Comparison of ENCODE assay signal across 25 cellular contexts in genomic region chr10:95547791-95548435, GRCh38. TPM values are rescaled to one million over a fixed set of nuclear protein-coding genes. Genes with fewer than 3 reads are reported as not detected.
DNase-seq lines count a peak whose midpoint lies in the region; ATAC-seq, FAIRE-seq and TF ChIP-seq lines count a peak whose summit lies in the region.
"Had no signal": no experiment of that assay in that cellular context is flagged by ENCODE, and none has a peak within 500 bp of the region (broad histone marks: within the 10 kb centered on the region; RNA-seq: fewer than 3 reads in every experiment).

No MANE protein-coding gene starts in this region.

- no peaks in the 10 kb centered on the region for H3K36me3 Mint-ChIP-seq in CD8-positive, alpha-beta T cell
- H3K36me3 Mint-ChIP-seq: CD4-positive, alpha-beta memory T cell had no signal

- H3K4me3 Mint-ChIP-seq in CD8-positive, alpha-beta T cell = no peak overlapping the region
- H3K4me3 Mint-ChIP-seq: CD4-positive, alpha-beta memory T cell had no signal

- no peak overlapping the region for H3K27ac Mint-ChIP-seq in CD8-positive, alpha-beta T cell
- H3K27ac Mint-ChIP-seq: CD4-positive, alpha-beta memory T cell had no signal

- H3K27me3 ChIP-seq in heart left ventricle (no peaks in the 10 kb centered on the region), H1 (replicated peaks in 1 of 4; ENCODE audit: control insufficient read depth in 3 of 4, extremely low read depth in 1 of 4, insufficient read depth in 3 of 4, low read length in 3 of 4) (no peaks in the 10 kb centered on the region), muscle layer of colon (ENCODE audit: control insufficient read depth in 1 of 2, insufficient read depth in 2 of 2, low read length in 2 of 2) (no peaks in the 10 kb centered on the region), tibial artery (no peaks in the 10 kb centered on the region)
- H3K27me3 ChIP-seq in CD8-positive, alpha-beta T cell (ENCODE audit: insufficient read depth, low read length) = no peaks in the 10 kb centered on the region
- H3K27me3 ChIP-seq: BLaER1 treated with 17β-estradiol and CSF1 and Interleukin-3, amounts not matched to agents 10 nM and 100 nM had no signal

- H3K18ac ChIP-seq in H1 (ENCODE audit: extremely low read depth, low read length) = peak overlapping the region; percentile 81

- POLR2A ChIA-PET in H1 (lab: Charles Lee; ENCODE audit: partially characterized antibody) = interaction anchor here (1.0 kb wide), 1 partner anchor 39 kb away, joined by 3 read pairs; no protein-coding TSS in a partner anchor
- POLR2A ChIA-PET in CD8-positive, alpha-beta T cell (lab: Charles Lee) = no interaction called here

- peak overlapping the region in 9 of 12 donors; percentile 13 to 91 (median 53) for H3K27ac ChIP-seq in heart left ventricle
- H3K27ac ChIP-seq in H1 (ENCODE audit: low read depth, low read length) = no peak overlapping the region
- H3K27ac ChIP-seq in muscle layer of colon (ENCODE audit: low read depth, low read length) = peak overlapping the region; percentile 70
- peak overlapping the region; percentile 88 to 89 for H3K27ac ChIP-seq in tibial artery
- no peak overlapping the region for H3K27ac ChIP-seq in CD8-positive, alpha-beta T cell (ENCODE audit: low read depth, low read length)
- H3K27ac ChIP-seq: 22Rv1; BLaER1 treated with 17β-estradiol and CSF1 and Interleukin-3, amounts not matched to agents 10 nM and 100 nM; GM23248 had no signal

- no peak overlapping the region for H3K4me3 ChIP-seq in heart left ventricle
- H3K4me3 ChIP-seq in H1 (ENCODE audit: extremely low read depth in 1 of 4, insufficient read depth in 2 of 4, low read depth in 3 of 4, low read length in 4 of 4) = no peak overlapping the region
- no peak overlapping the region for H3K4me3 ChIP-seq in muscle layer of colon (ENCODE audit: low read depth in 1 of 2, low read length in 2 of 2)
- no peak overlapping the region for H3K4me3 ChIP-seq in tibial artery
- H3K4me3 ChIP-seq in CD8-positive, alpha-beta T cell (ENCODE audit: low read depth, low read length) = no peak overlapping the region
- H3K4me3 ChIP-seq: BLaER1 treated with 17β-estradiol and CSF1 and Interleukin-3, amounts not matched to agents 10 nM and 100 nM; GM23248 had no signal

- TF ChIP-seq EP300 in H1 (IDR thresholded peaks at IDR 0.05; ENCODE audit: borderline replicate concordance in 1 of 2, low read depth in 2 of 2, low read length in 2 of 2) = no peak

- CTCF ChIA-PET in H1 (lab: Charles Lee; ENCODE audit: partially characterized antibody) = interaction anchor here (1.4 to 1.6 kb wide), 3 partner anchors 12 to 118 kb away, joined by 3 to 6 read pairs (median 4); no protein-coding TSS in a partner anchor
- CTCF ChIA-PET in CD8-positive, alpha-beta T cell (lab: Charles Lee) = no interaction called here

- no peaks in the 10 kb centered on the region for H3K9me3 Mint-ChIP-seq in CD8-positive, alpha-beta T cell

- intact Hi-C loops in heart left ventricle (cut with DNase I) = no loop called here
- intact Hi-C loops in cardiac septum (cut with DNase I) = no loop called here
- intact Hi-C loops in tibial artery (cut with DNase I; ENCODE audit: low total_unique reads) = no loop called here
- intact Hi-C loops in CD8-positive, alpha-beta T cell (cut with DNase I, micrococcal nuclease) = no loop called here

- no peaks in the 10 kb centered on the region for H3K23me2 ChIP-seq in H1 (ENCODE audit: low read depth, low read length)

- H3K79me1 ChIP-seq in H1 (ENCODE audit: low read depth, low read length) = peaks cover 14% of the 10 kb centered on the region; the same call in 1 of the 2 replicates

- no peak overlapping the region for H4K91ac ChIP-seq in H1 (replicated peaks; ENCODE audit: insufficient read length, low read length)

- H2BK15ac ChIP-seq in H1 (ENCODE audit: low read length) = 0 out of 2 replicates have a peak overlapping the region, but pooled peaks have one; percentile 49

- TF ChIP-seq RAD21 in H1 (IDR thresholded peaks at IDR 0.05 in 1 of 2, conservative IDR thresholded peaks at IDR 0.05 in 1 of 2; ENCODE audit: low read depth in 2 of 2, low read length in 2 of 2) = no peak

- no peak overlapping the region for H3K23ac ChIP-seq in H1 (ENCODE audit: insufficient read length)

- no peak for TF ChIP-seq POLR2A in heart left ventricle (IDR thresholded peaks at IDR 0.05)
- TF ChIP-seq POLR2A in H1 (IDR thresholded peaks at IDR 0.05; ENCODE audit: control extremely low read depth in 1 of 2, low read depth in 2 of 2, low read length in 2 of 2) = no peak

- H3K36me3 ChIP-seq in heart left ventricle = no peaks in the 10 kb centered on the region
- no peaks in the 10 kb centered on the region for H3K36me3 ChIP-seq in H1 (ENCODE audit: control insufficient read depth in 2 of 4, insufficient read depth in 4 of 4, low read length in 3 of 4)
- no peaks in the 10 kb centered on the region for H3K36me3 ChIP-seq in muscle layer of colon (ENCODE audit: insufficient read depth, low read length)
- H3K36me3 ChIP-seq in tibial artery = peaks cover 0 to under 1% (median 0%) of the 10 kb centered on the region in 3 donors
- no peaks in the 10 kb centered on the region for H3K36me3 ChIP-seq in CD8-positive, alpha-beta T cell (ENCODE audit: insufficient read depth, low read length)
- H3K36me3 ChIP-seq: BLaER1 treated with 17β-estradiol and CSF1 and Interleukin-3, amounts not matched to agents 10 nM and 100 nM had no signal

- no peak overlapping the region for H3K4ac ChIP-seq in H1 (replicated peaks; ENCODE audit: insufficient read length, low read depth, low read length)

- WGBS in heart left ventricle, 4 donors = 53 to 86% (median 68%) methylated on average over 3 of the region's 3 CpGs
- WGBS in H1 (ENCODE audit: extremely low coverage in 1 of 2, insufficient coverage in 1 of 2, insufficient read length in 1 of 2, insufficient replicate concordance in 2 of 2, low coverage in 1 of 2, low lambda C conversion rate in 2 of 2, missing lambda C conversion rate in 1 of 2), 2 experiments = 55% methylated on average over 3 of the region's 3 CpGs; no CpG with 5 or more reads in 1 of the 2 experiments

- H3K9me3 ChIP-seq in heart left ventricle = peaks cover 0 to 3% (median 0%) of the 10 kb centered on the region in 12 donors
- no peaks in the 10 kb centered on the region for H3K9me3 ChIP-seq in H1 (ENCODE audit: insufficient read depth in 2 of 2, low read depth in 1 of 2, low read length in 1 of 2)
- no peaks in the 10 kb centered on the region for H3K9me3 ChIP-seq in muscle layer of colon (ENCODE audit: low read length)
- no peaks in the 10 kb centered on the region for H3K9me3 ChIP-seq in tibial artery
- no peaks in the 10 kb centered on the region for H3K9me3 ChIP-seq in CD8-positive, alpha-beta T cell (ENCODE audit: low read length)

- TF ChIP-seq CTCF in heart left ventricle (IDR thresholded peaks at IDR 0.05) (no peak), H1 (IDR thresholded peaks at IDR 0.05; ENCODE audit: control extremely low read depth in 1 of 3, insufficient read depth in 1 of 3, low read depth in 1 of 3, low read length in 3 of 3) (no peak), tibial artery (IDR thresholded peaks at IDR 0.05) (no peak)
- no peak for TF ChIP-seq CTCF in CD8-positive, alpha-beta T cell (IDR thresholded peaks at IDR 0.05)

- peaks cover 19 to 74% of the 10 kb centered on the region in 2 experiments for H3K79me2 ChIP-seq in H1 (ENCODE audit: control insufficient read depth in 1 of 2, insufficient read depth in 2 of 2, low read length in 2 of 2)

- peaks cover 3 to 100% (median 67%) of the 10 kb centered on the region in 12 donors for H3K4me1 ChIP-seq in heart left ventricle
- peaks cover 7 to 38% (median 33%) of the 10 kb centered on the region in 4 experiments for H3K4me1 ChIP-seq in H1 (replicated peaks in 1 of 4; ENCODE audit: control insufficient read depth in 3 of 4, insufficient read depth in 4 of 4, low read length in 3 of 4)
- H3K4me1 ChIP-seq in muscle layer of colon (ENCODE audit: insufficient read depth, low read length) = peaks cover 91% of the 10 kb centered on the region
- peaks cover 5 to 99% (median 77%) of the 10 kb centered on the region in 4 donors for H3K4me1 ChIP-seq in tibial artery
- H3K4me1 ChIP-seq in CD8-positive, alpha-beta T cell (ENCODE audit: insufficient read depth, low read length) = no peaks in the 10 kb centered on the region

- no peak overlapping the region for H4K8ac ChIP-seq in H1 (ENCODE audit: extremely low read depth, insufficient read depth, low read length)

- H2AK5ac ChIP-seq in H1 (ENCODE audit: low read depth, low read length) = peak overlapping the region; percentile 91; the same call in 1 of the 2 replicates

- H3K9ac ChIP-seq in H1 (replicated peaks in 1 of 4; ENCODE audit: extremely low read depth in 1 of 4, low read depth in 3 of 4, low read length in 3 of 4) (peak overlapping the region in 1 of 4 experiments; percentile 39; a peak in 1 of 7 replicates), muscle layer of colon (ENCODE audit: low read length) (no peak overlapping the region)
- H3K9ac ChIP-seq: BLaER1 treated with 17β-estradiol and CSF1 and Interleukin-3, amounts not matched to agents 10 nM and 100 nM; GM23248 had no signal

- peak overlapping the region; percentile 79; the same call in 1 of the 2 replicates for H2BK5ac ChIP-seq in H1 (ENCODE audit: low read depth, low read length)

- peak overlapping the region; percentile 82 for H2BK12ac ChIP-seq in H1 (ENCODE audit: low read depth, low read length)

- H3K56ac ChIP-seq in H1 (replicated peaks; ENCODE audit: insufficient read length, low read depth, low read length) = no peak overlapping the region

- DNase-seq in heart left ventricle (no peak), cardiac septum (ENCODE audit: low spot score) (no peak), H1 (ENCODE audit: low read depth in 1 of 2, low spot score in 2 of 2) (no peak), tibial artery (peak in 1 of 2 donors; percentile 23), DMS153 (lab: John Stamatoyannopoulos, UW) (no peak), Ammon's horn (ENCODE audit: low spot score) (no peak)
- no peak for DNase-seq in CD8-positive, alpha-beta T cell
- DNase-seq: ACHN; CD4-positive, alpha-beta memory T cell; GM23248; HCEC 1CT; KBM-7; MM.1S; NCI-H1048; NCI-H1417 treated with DMSO at 0.1 percent for 48 hours; NCI-H187; NCI-H446 treated with DMSO at 0.1 percent for 48 hours; NCI-H526 treated with DMSO at 0.1 percent for 48 hours; OCI-M1 had no signal

- H2BK20ac ChIP-seq in H1 (ENCODE audit: low read length) = no peak overlapping the region

- H3K4me1 Mint-ChIP-seq in CD8-positive, alpha-beta T cell (ENCODE audit: low read depth) = no peaks in the 10 kb centered on the region
- H3K4me1 Mint-ChIP-seq: CD4-positive, alpha-beta memory T cell had no signal

- peak; percentile 84 for FAIRE-seq in H1 (lab: Jason Lieb, UNC)
- FAIRE-seq: GM12892, RCC 7860 had no signal

- H3K14ac ChIP-seq in H1 (ENCODE audit: insufficient read length) = no peak overlapping the region

- no peak overlapping the region for H2AFZ ChIP-seq in H1 (ENCODE audit: low read length)
- H2AFZ ChIP-seq: GM23248 had no signal

- peak overlapping the region; percentile 51 to 52 for H3K4me2 ChIP-seq in H1 (ENCODE audit: insufficient read depth in 1 of 2, low read depth in 2 of 2, low read length in 2 of 2)
- H3K4me2 ChIP-seq: BLaER1 treated with 17β-estradiol and CSF1 and Interleukin-3, amounts not matched to agents 10 nM and 100 nM had no signal

- H3K27me3 Mint-ChIP-seq in CD8-positive, alpha-beta T cell (ENCODE audit: low read depth) = peaks cover 6% of the 10 kb centered on the region

- ATAC-seq in heart left ventricle = peak in 1 of 4 donors; percentile 24
- no peak for ATAC-seq in CD8-positive, alpha-beta T cell

- no peak overlapping the region for H4K5ac ChIP-seq in H1 (ENCODE audit: insufficient read length, low read depth, low read length)

- H4K20me1 ChIP-seq in H1 (replicated peaks in 1 of 2; ENCODE audit: control insufficient read depth in 1 of 2, insufficient read depth in 2 of 2, low read length in 2 of 2) = peaks cover 2% of the 10 kb centered on the region in 2 experiments
- H4K20me1 ChIP-seq: BLaER1 treated with 17β-estradiol and CSF1 and Interleukin-3, amounts not matched to agents 10 nM and 100 nM had no signal

- no peak overlapping the region for H2BK120ac ChIP-seq in H1 (replicated peaks; ENCODE audit: low read depth, low read length)

RNA-seq across cellular contexts. Expression of gene SORBS1, which starts 13.3 kb away (rescaled TPM):
- total RNA-seq in heart left ventricle = 1,000 to 10,000 TPM in 5 of 9 donors, 100 to 1,000 TPM in 4; 380 to 1,440 (median 1,065) TPM
- polyA plus RNA-seq in heart left ventricle = 100 to 1,000 TPM; 355 to 380 TPM
- 1,045 TPM for total RNA-seq in cardiac septum
- 35.0 and 36.3 TPM in 2 replicates for total RNA-seq in H1 (2021; fragmentation: NEBNext Ultra II Directional; extraction: Animal tissue kit (Norgen Biotek cat#: 25700))
- polyA plus RNA-seq in H1 (2011; rRNA removed) = 16.0 and 17.5 TPM in 2 replicates
- 17.4 TPM for polyA plus RNA-seq in H1 (2011; cell fraction: cytosol; rRNA removed)
- 38.7 TPM for polyA plus RNA-seq in H1 (2011; cell fraction: nucleus; rRNA removed)
- polyA plus RNA-seq in H1 (2012, experiment 1 of 2) = 17.4 to 23.9 TPM (median 20.8 TPM) in 4 replicates
- polyA plus RNA-seq in H1 (2012, experiment 2 of 2) = 2.6 TPM
- polyA plus RNA-seq in H1 (2013, experiment 1 of 2) = 14.4 TPM
- polyA plus RNA-seq in H1 (2013, experiment 2 of 2) = 13.5 TPM
- 46.4 and 54.3 TPM in 2 replicates for polyA minus RNA-seq in H1 (2011; rRNA and poly(A)+ RNA removed)
- polyA minus RNA-seq in H1 (2011; cell fraction: cytosol; rRNA and poly(A)+ RNA removed) = 19.2 TPM
- polyA minus RNA-seq in H1 (2011; cell fraction: nucleus; rRNA and poly(A)+ RNA removed) = 61.9 TPM
- 1 to 10 TPM; 3.0 to 3.9 TPM for total RNA-seq in CD8-positive, alpha-beta T cell
- total RNA-seq: G401 had no signal

Comparison
In these comparisons a context has a peak if more than half of its experiments do, and no peak if none do; other contexts are left out.
1. H3K27ac ChIP-seq: peak in heart left ventricle (9 of 12), muscle layer of colon (single experiment) and tibial artery (2 of 2); none in H1 (single experiment) and CD8-positive, alpha-beta T cell (single experiment).
2. RNA of gene SORBS1, which starts 13.3 kb away (total RNA-seq): 380 to 1,440 TPM in heart left ventricle and 1,045 TPM in cardiac septum (single experiment); 35.0 to 36.3 TPM in H1 and 3.0 to 3.9 TPM in CD8-positive, alpha-beta T cell; every median in the first group is over 10 times any median in the second.